ENCODE assay signal across 15 cellular contexts in genomic region chr19:18992696-18993095, GRCh38. TPM values are rescaled to one million over a fixed set of nuclear protein-coding genes. Genes with fewer than 3 reads are reported as not detected.
"Had no signal": no experiment of that assay in that cellular context is flagged by ENCODE, and none has a peak within 500 bp of the region (broad histone marks: within the 10 kb centered on the region; RNA-seq: fewer than 3 reads in every experiment).

No MANE protein-coding gene starts in this region.

- H3K4me1 ChIP-seq: right atrium auricular region had no signal

- ATAC-seq: activated naive CD8-positive, alpha-beta T cell treated with anti-CD3 and anti-CD28 coated beads, Interleukin-2, amount 50 U/mL, for 24 hours; heart left ventricle; left lung; stimulated activated naive CD8-positive, alpha-beta T cell treated with anti-CD3 and anti-CD28 coated beads, Interleukin-15, amount 100 ng/mL, for 72 hours had no signal

- H3K9me3 ChIP-seq: heart left ventricle, left lung, right atrium auricular region, testis had no signal

- DNase-seq: activated CD4-positive, alpha-beta T cell treated with anti-CD3 and anti-CD28 coated beads, Interleukin-2, amount 10 ng/mL, durations not matched to agents 7 days and 5 days; activated CD8-positive, alpha-beta memory T cell treated with anti-CD3 and anti-CD28 coated beads, Interleukin-2, amount 50 U/mL, for 4 hours; activated effector memory CD4-positive, alpha-beta T cell treated with Interleukin-2 at 50 U/mL for 16 hours; activated naive CD4-positive, alpha-beta T cell treated with anti-CD3 and anti-CD28 coated beads, Interleukin-2, amount 10 ng/mL, durations not matched to agents 7 days and 5 days; activated naive CD8-positive, alpha-beta T cell treated with anti-CD3 and anti-CD28 coated beads, Interleukin-2, amount 50 U/mL, for 24 hours; activated T-cell treated with anti-CD3 and anti-CD28 coated beads, Interleukin-2, amount 50 U/mL, for 48 hours; effector CD4-positive, alpha-beta T cell; heart left ventricle; left lung; stimulated activated CD4-positive, alpha-beta T cell treated with anti-CD3 and anti-CD28 coated beads, Interleukin-2, amount 100 ng/mL, for 24 hours; stimulated activated naive CD8-positive, alpha-beta T cell treated with anti-CD3 and anti-CD28 coated beads, Interleukin-15, amount 100 ng/mL, for 72 hours; T1000; testis had no signal

- H3K4me3 ChIP-seq: heart left ventricle, left lung, right atrium auricular region, testis had no signal

- FAIRE-seq: frontal cortex had no signal

- H3K27ac ChIP-seq: heart left ventricle, left lung, right atrium auricular region, testis had no signal

- H3K27me3 ChIP-seq: heart left ventricle, left lung, right atrium auricular region, testis had no signal

RNA-seq across cellular contexts. Expression of gene HOMER3, which starts 51.7 kb away (rescaled TPM):
- total RNA-seq: activated CD4-positive, alpha-beta T cell treated with anti-CD3 and anti-CD28 coated beads, Interleukin-2, amount 10 ng/mL, durations not matched to agents 7 days and 5 days had no signal
